Comparison of ENCODE assay signal across 18 cellular contexts in the genomic region with DNA sequence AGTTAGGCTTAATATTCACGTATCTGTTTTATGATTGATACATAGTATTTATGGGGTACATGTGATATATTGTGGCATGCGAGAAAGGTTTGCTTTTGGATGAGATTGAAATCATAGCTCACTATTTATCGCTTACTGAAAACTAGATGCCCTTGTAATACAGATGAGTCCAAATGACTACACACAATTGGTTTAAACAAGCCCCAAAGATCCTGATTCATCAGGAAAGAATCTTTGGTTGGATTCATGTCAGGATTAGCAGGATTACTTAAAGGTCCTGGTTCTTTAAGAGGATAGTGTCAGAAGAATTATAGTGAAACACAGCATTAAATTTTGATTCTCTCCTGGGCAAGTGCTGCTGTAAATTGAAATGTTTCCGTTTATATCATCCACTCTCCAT. TPM values are rescaled to one million over a fixed set of nuclear protein-coding genes. Genes with fewer than 3 reads are reported as not detected.
DNase-seq lines count a peak whose midpoint lies in the region; ATAC-seq and TF ChIP-seq lines count a peak whose summit lies in the region.
"Had no signal": no experiment of that assay in that cellular context is flagged by ENCODE, and none has a peak within 500 bp of the region (broad histone marks: within the 10 kb centered on the region; RNA-seq: fewer than 3 reads in every experiment).

No MANE protein-coding gene starts in this region.

- ATAC-seq in GM18498 (IDR thresholded peaks at IDR 0.05; ENCODE audit: unreplicated experiment) = no peak
- ATAC-seq: mucosa of descending colon, WTC11 had no signal

- CTCF ChIA-PET in AG04450 (lab: Charles Lee) = interaction anchor here (1.0 kb wide), 1 partner anchor 327 kb away, joined by 4 read pairs; no protein-coding TSS in a partner anchor

- H3K36me3 Mint-ChIP-seq in HFFc6 (ENCODE audit: low read depth) = no peaks in the 10 kb centered on the region
- H3K36me3 Mint-ChIP-seq: activated naive CD4-positive, alpha-beta T cell treated with anti-CD3 and anti-CD28 coated beads, Interleukin-2, amount 50 U/mL, for 24 hours; WTC11 had no signal

- H3K4me3 ChIP-seq in AG04450 (ENCODE audit: low read depth, low read length) (no peak overlapping the region), left ventricle myocardium inferior (no peak overlapping the region)
- H3K4me3 ChIP-seq: BLaER1, mucosa of descending colon, upper lobe of left lung had no signal

- H3K9me3 ChIP-seq in AG04450 (ENCODE audit: control insufficient read depth, insufficient read depth, low read length) = no peaks in the 10 kb centered on the region
- H3K9me3 ChIP-seq in left ventricle myocardium inferior (replicated peaks) = no peaks in the 10 kb centered on the region
- H3K9me3 ChIP-seq: mucosa of descending colon, upper lobe of left lung had no signal

- H3K4me1 ChIP-seq in left ventricle myocardium inferior = no peaks in the 10 kb centered on the region
- H3K4me1 ChIP-seq: BLaER1, upper lobe of left lung had no signal

- no peak overlapping the region for H3K4me3 Mint-ChIP-seq in HFFc6
- H3K4me3 Mint-ChIP-seq: activated naive CD4-positive, alpha-beta T cell treated with anti-CD3 and anti-CD28 coated beads, Interleukin-2, amount 50 U/mL, for 24 hours; WTC11 had no signal

- H3K4me1 Mint-ChIP-seq in HFFc6 (ENCODE audit: low read depth) = peaks cover 24% of the 10 kb centered on the region
- H3K4me1 Mint-ChIP-seq: activated naive CD4-positive, alpha-beta T cell treated with anti-CD3 and anti-CD28 coated beads, Interleukin-2, amount 50 U/mL, for 24 hours; WTC11 had no signal

- H3K27ac ChIP-seq in AG04450 (ENCODE audit: low read depth, low read length) = no peak overlapping the region
- no peak overlapping the region for H3K27ac ChIP-seq in left ventricle myocardium inferior (replicated peaks)
- H3K27ac ChIP-seq: BLaER1, upper lobe of left lung had no signal

- no peaks in the 10 kb centered on the region for H3K36me3 ChIP-seq in left ventricle myocardium inferior
- H3K36me3 ChIP-seq: BLaER1, upper lobe of left lung had no signal

- intact Hi-C loops in posterior cingulate gyrus (cut with DNase I) = no loop called here
- intact Hi-C loops in left ventricle myocardium inferior (cut with micrococcal nuclease) = no loop called here

- H3K27ac Mint-ChIP-seq in HFFc6 = no peak overlapping the region
- H3K27ac Mint-ChIP-seq: activated naive CD4-positive, alpha-beta T cell treated with anti-CD3 and anti-CD28 coated beads, Interleukin-2, amount 50 U/mL, for 24 hours; WTC11 had no signal

- DNase-seq in AG04450 (ENCODE audit: low read depth, low spot score) = peak; percentile 36
- peak; percentile 63 for DNase-seq in HFFc6
- peak; percentile 87 for DNase-seq in amniotic epithelial cell (ENCODE audit: low read depth)
- peak; percentile 28 for DNase-seq in glomerular visceral epithelial cell (ENCODE audit: extremely low spot score)
- no peak for DNase-seq in posterior cingulate gyrus
- no peak for DNase-seq in NCI-H510A (lab: John Stamatoyannopoulos, UW)
- DNase-seq in left ventricle myocardium inferior = no peak
- DNase-seq: activated CD8-positive, alpha-beta memory T cell treated with anti-CD3 and anti-CD28 coated beads, Interleukin-2, amount 50 U/mL, for 4 hours; DND-41; Karpas-422; mucosa of descending colon; NCI-H2029 treated with DMSO at 0.1 percent for 48 hours; NK-92 treated with Interleukin-12 subunit alpha and Interleukin-12 subunit beta, amount 100 ng/mL, for 24 hours; upper lobe of left lung had no signal

- H3K9me3 Mint-ChIP-seq in HFFc6 = no peaks in the 10 kb centered on the region

- no peaks in the 10 kb centered on the region for H3K27me3 ChIP-seq in AG04450 (ENCODE audit: control insufficient read depth, insufficient read depth, low read length)
- no peaks in the 10 kb centered on the region for H3K27me3 ChIP-seq in left ventricle myocardium inferior (ENCODE audit: low read depth)
- H3K27me3 ChIP-seq: BLaER1, upper lobe of left lung had no signal

- TF ChIP-seq CTCF in AG04450 (IDR thresholded peaks at IDR 0.05; ENCODE audit: low read depth, low read length) (no peak), HFFc6 (IDR thresholded peaks at IDR 0.05) (no peak), left ventricle myocardium inferior (IDR thresholded peaks at IDR 0.05; ENCODE audit: borderline replicate concordance) (no peak)

- H3K27me3 Mint-ChIP-seq in HFFc6 (ENCODE audit: insufficient read depth) = no peaks in the 10 kb centered on the region
- H3K27me3 Mint-ChIP-seq: activated naive CD4-positive, alpha-beta T cell treated with anti-CD3 and anti-CD28 coated beads, Interleukin-2, amount 50 U/mL, for 24 hours had no signal

- POLR2A ChIA-PET in AG04450 (lab: Yijun Ruan, JAX) = no interaction called here

RNA-seq across cellular contexts. Expression of a gene that starts 18.6 kb away (rescaled TPM):
- not detected in 2 replicates for polyA plus RNA-seq in AG04450 (2011; rRNA removed)
- polyA minus RNA-seq in AG04450 (2011; rRNA and poly(A)+ RNA removed) = not detected in 2 replicates
- not detected for total RNA-seq in HFFc6 (2021; fragmentation: NEBNext Ultra II Directional; extraction: Animal tissue kit (Norgen Biotek cat#: 25700))
- not detected for total RNA-seq in left ventricle myocardium inferior

Comparison
In these comparisons a context has a peak if more than half of its experiments do, and no peak if none do; other contexts are left out.
1. DNase-seq: peak in AG04450 (single experiment), HFFc6 (single experiment), amniotic epithelial cell (single experiment) and glomerular visceral epithelial cell (single experiment); none in posterior cingulate gyrus (0 of 10), NCI-H510A (single experiment) and left ventricle myocardium inferior (single experiment).